8 cellular contexts compared by ENCODE assay signal in genomic region chr7:148963583-148964509, GRCh38.
A peak's percentile ranks its signal among the peaks of the same experiment; 100 is the strongest.
DNase-seq lines count a peak whose midpoint lies in the region; ATAC-seq, FAIRE-seq and TF ChIP-seq lines count a peak whose summit lies in the region.

No MANE protein-coding gene starts in this region.

- no peak for TF ChIP-seq EP300 in stomach (IDR thresholded peaks at IDR 0.05)

- intact Hi-C loops in adrenal gland (cut with DNase I) = loop anchor here in 1 of 2 donors (5.0 kb wide), 1 partner anchor 387 kb away; no protein-coding TSS in a partner anchor
- intact Hi-C loops in kidney (cut with DNase I) = no loop called here
- intact Hi-C loops in stomach (cut with DNase I; ENCODE audit: low total_unique reads) = loop anchor here (5.0 kb wide), 1 partner anchor 387 kb away; no protein-coding TSS in a partner anchor

- ATAC-seq in GM19035 (IDR thresholded peaks at IDR 0.05; ENCODE audit: unreplicated experiment) = no peak

- H3K9ac ChIP-seq in kidney (ENCODE audit: low read length in 2 of 2) = peak overlapping the region; percentile 22 to 56

- peaks cover 18% of the 10 kb centered on the region for H3K27me3 Mint-ChIP-seq in HFFc6 (ENCODE audit: insufficient read depth)

- POLR2A ChIA-PET in AG04449 (lab: Yijun Ruan, JAX) = no interaction called here

- H3K4me3 Mint-ChIP-seq in HFFc6 = peak overlapping the region; percentile 94

- no peaks in the 10 kb centered on the region for H3K9me3 Mint-ChIP-seq in HFFc6

- FAIRE-seq in kidney (lab: Jason Lieb, UNC) = no peak

- H3K27me3 ChIP-seq in adrenal gland (no peaks in the 10 kb centered on the region), stomach (no peaks in the 10 kb centered on the region)

- H3K4me1 Mint-ChIP-seq in HFFc6 (ENCODE audit: low read depth) = peaks cover 35% of the 10 kb centered on the region

- no peak for TF ChIP-seq CTCF in AG04449 (IDR thresholded peaks at IDR 0.05; ENCODE audit: insufficient read depth, low read length, missing control alignments)
- no peak for TF ChIP-seq CTCF in HFFc6 (IDR thresholded peaks at IDR 0.05)
- no peak for TF ChIP-seq CTCF in adrenal gland (IDR thresholded peaks at IDR 0.05)
- no peak for TF ChIP-seq CTCF in kidney (IDR thresholded peaks at IDR 0.05; ENCODE audit: borderline replicate concordance, extremely low read depth, insufficient read depth)
- no peak for TF ChIP-seq CTCF in stomach (IDR thresholded peaks at IDR 0.05)

- WGBS in adrenal gland, 4 donors = 46 to 54% (median 47%) methylated on average over 20 of the region's 20 CpGs
- 9 to 18% (median 14%) methylated on average over 20 of the region's 20 CpGs for WGBS in stomach, 5 donors

- no peaks in the 10 kb centered on the region for H3K4me1 ChIP-seq in adrenal gland (replicated peaks in 1 of 2)
- peaks cover 0 to 4% of the 10 kb centered on the region in 2 donors for H3K4me1 ChIP-seq in kidney (ENCODE audit: control insufficient read depth in 1 of 2, insufficient read depth in 1 of 2, low read depth in 1 of 2, low read length in 2 of 2)
- peaks cover 9 to 32% (median 25%) of the 10 kb centered on the region in 4 donors for H3K4me1 ChIP-seq in stomach

- H3K4me3 ChIP-seq in AG04449 (ENCODE audit: low read depth, low read length) = peak overlapping the region; percentile 38
- H3K4me3 ChIP-seq in adrenal gland = peak overlapping the region in 3 of 4 donors; percentile 1 to 61 (median 13)
- H3K4me3 ChIP-seq in kidney (ENCODE audit: low read length in 2 of 2) = peak overlapping the region; percentile 77 to 86
- peak overlapping the region; percentile 48 to 67 (median 57) for H3K4me3 ChIP-seq in stomach

- DNase-seq in AG04449 (ENCODE audit: low read depth, low spot score) = no peak
- no peak for DNase-seq in HFFc6
- DNase-seq in adrenal gland = no peak
- peak; percentile 70 for DNase-seq in kidney
- no peak for DNase-seq in stomach
- DNase-seq in HPDE6-E6E7 (ENCODE audit: extremely low spot score) = no peak
- DNase-seq in activated gamma-delta T cell (lab: John Stamatoyannopoulos, UW) = no peak

- H3K36me3 ChIP-seq in adrenal gland (replicated peaks in 1 of 2) (no peaks in the 10 kb centered on the region), kidney (ENCODE audit: control insufficient read depth in 1 of 2, insufficient read depth in 2 of 2, low read length in 2 of 2) (no peaks in the 10 kb centered on the region), stomach (no peaks in the 10 kb centered on the region)

- no peak for TF ChIP-seq POLR2A in adrenal gland (IDR thresholded peaks at IDR 0.05)
- no peak for TF ChIP-seq POLR2A in stomach (IDR thresholded peaks at IDR 0.05)

- CTCF ChIA-PET in AG04449 (lab: Yijun Ruan, JAX) = interaction anchor here (0.6 to 6.2 kb wide), 23 partner anchors 11 to 699 kb away, joined by 3 to 97 read pairs (median 5); partner anchors contain the start of gene CUL1

- H3K36me3 Mint-ChIP-seq in HFFc6 (ENCODE audit: low read depth) = no peaks in the 10 kb centered on the region

- peak overlapping the region; percentile 51 for H3K27ac Mint-ChIP-seq in HFFc6

- H3K27ac ChIP-seq in adrenal gland (peak overlapping the region in 2 of 5 donors; percentile 20 to 43), kidney (ENCODE audit: low read depth in 2 of 2, low read length in 2 of 2) (no peak overlapping the region), stomach (peak overlapping the region; percentile 53 to 82 (median 69))

- H3K9me3 ChIP-seq in adrenal gland (replicated peaks in 1 of 3) (no peaks in the 10 kb centered on the region), kidney (ENCODE audit: control insufficient read depth in 1 of 2, low read length in 2 of 2) (no peaks in the 10 kb centered on the region), stomach (no peaks in the 10 kb centered on the region)

Comparison
In these comparisons a context has a peak if more than half of its experiments do, and no peak if none do; other contexts are left out.
1. H3K4me3 ChIP-seq: peak in every context shown above with its lines; median percentile 82 in kidney; 57 in stomach; 38 in AG04449; 13 in adrenal gland.
2. H3K27ac ChIP-seq: peak in stomach (5 of 5); none in kidney (0 of 2).